ENCODE assay signal across 35 cellular contexts in the genomic region with DNA sequence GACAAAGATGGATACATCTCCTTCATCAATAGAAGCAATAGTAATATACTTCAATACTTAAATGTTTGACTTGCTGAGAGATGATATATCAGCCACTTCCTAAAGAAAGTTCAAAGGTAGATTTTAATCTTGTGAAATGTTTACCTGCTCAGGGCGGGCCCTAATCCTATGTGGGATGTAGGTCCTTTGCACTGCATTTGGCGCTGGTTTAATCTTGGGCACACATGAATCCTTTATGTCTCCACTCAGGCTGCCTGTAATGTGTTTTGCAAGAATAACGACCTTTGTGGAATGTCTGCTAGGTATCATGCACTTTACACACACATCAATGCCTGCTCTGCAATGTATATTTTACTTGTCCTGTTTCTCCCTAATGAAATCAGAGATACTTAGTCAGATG.
"Had no signal": no experiment of that assay in that cellular context is flagged by ENCODE, and none has a peak within 500 bp of the region (broad histone marks: within the 10 kb centered on the region; RNA-seq: fewer than 3 reads in every experiment).

No MANE protein-coding gene starts in this region.

- H3K4me1 ChIP-seq: adrenal gland, body of pancreas, breast epithelium had no signal

- H3K4me3 ChIP-seq: adrenal gland, body of pancreas, breast epithelium, PC-9 had no signal

- H3K4me2 ChIP-seq: PC-9 had no signal

- DNase-seq: activated B cell treated with CpG ODN at 0.5 μM for 24 hours; activated CD4-positive, alpha-beta memory T cell treated with anti-CD3 and anti-CD28 coated beads for 36 hours; activated CD4-positive, alpha-beta T cell treated with anti-CD3 and anti-CD28 coated beads for 4 hours; activated CD4-positive, alpha-beta T cell treated with anti-CD3 and anti-CD28 coated beads, Interleukin-2, amount 50 U/mL, for 1 hour; activated CD4-positive, CD25-positive, alpha-beta regulatory T cell treated with anti-CD3 and anti-CD28 coated beads, Interleukin-2, amount 50 U/mL, for 72 hours; activated CD8-positive, alpha-beta memory T cell treated with anti-CD3 and anti-CD28 coated beads, Interleukin-2, amount 50 U/mL, for 4 hours; activated gamma-delta T cell treated with Interleukin-2 at 50 U/mL for 16 hours; activated naive CD4-positive, alpha-beta T cell treated with anti-CD3 and anti-CD28 coated beads for 36 hours; activated T-cell treated with anti-CD3 and anti-CD28 coated beads for 4 hours; activated T-cell treated with anti-CD3 and anti-CD28 coated beads, Interleukin-2, amount 50 U/mL, for 4 hours; adrenal gland; body of pancreas; Karpas-422; KBM-7; NCI-H1048; NCI-H1105 treated with DMSO at 0.1 percent for 48 hours; NCI-H1436; NCI-H1694; NCI-H1930; NCI-H2081 treated with DMSO at 0.1 percent for 48 hours; NCI-H2171; NCI-H2227 treated with DMSO at 0.1 percent for 48 hours; NCI-H446; NCI-H510A treated with DMSO at 0.1 percent for 48 hours; NCI-H526 treated with DMSO at 0.1 percent for 48 hours; NCI-H774; NK-92 treated with Interleukin-12 subunit alpha and Interleukin-12 subunit beta, amount 100 ng/mL, for 24 hours; PC-9; SW 1271; T-helper 1 cell; T-helper 2 cell; T-helper 9 cell had no signal

- H3K9me3 ChIP-seq: adrenal gland, body of pancreas, breast epithelium had no signal

- H3K27ac ChIP-seq: adrenal gland, breast epithelium, PC-9, RWPE1, VCaP had no signal

- H3K36me3 ChIP-seq: adrenal gland, breast epithelium had no signal

- H2AFZ ChIP-seq: PC-9 had no signal

- H3K27me3 ChIP-seq: adrenal gland, body of pancreas, breast epithelium had no signal
